ENCODE assay signal across 28 cellular contexts in the genomic region with DNA sequence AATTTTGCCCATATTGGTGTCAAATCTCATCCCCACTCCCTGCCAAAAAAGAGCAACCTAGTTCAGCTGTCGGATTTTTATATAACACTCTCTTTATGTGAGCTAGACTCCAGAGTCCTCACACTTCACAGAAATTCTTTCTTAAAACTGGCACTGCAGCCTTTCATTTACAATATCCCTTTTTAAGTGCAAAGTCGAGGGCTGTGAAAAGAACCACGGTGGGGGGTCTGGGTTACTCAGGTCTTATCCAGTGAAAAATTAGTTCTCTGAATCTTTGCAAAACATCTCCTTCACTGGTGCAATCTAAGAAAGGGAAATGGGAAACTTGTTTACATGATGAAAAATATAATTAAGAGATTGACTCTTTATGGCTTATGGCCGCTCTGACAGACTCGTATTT. TPM values are rescaled to one million over a fixed set of nuclear protein-coding genes. Genes with fewer than 3 reads are reported as not detected.
A peak's percentile ranks its signal among the peaks of the same experiment; 100 is the strongest.
DNase-seq lines count a peak whose midpoint lies in the region; ATAC-seq, FAIRE-seq and TF ChIP-seq lines count a peak whose summit lies in the region.
"Had no signal": no experiment of that assay in that cellular context is flagged by ENCODE, and none has a peak within 500 bp of the region (broad histone marks: within the 10 kb centered on the region; RNA-seq: fewer than 3 reads in every experiment).

No MANE protein-coding gene starts in this region.

- H3K27me3 ChIP-seq in right cardiac atrium (ENCODE audit: control insufficient read depth, insufficient read depth) (no peaks in the 10 kb centered on the region), endodermal cell (ENCODE audit: control insufficient read depth, insufficient read depth, low read length, poor library complexity, severe bottlenecking) (no peaks in the 10 kb centered on the region), sigmoid colon (no peaks in the 10 kb centered on the region)
- H3K27me3 ChIP-seq: BE2C, brain microvascular endothelial cell had no signal

- H3K27me3 Mint-ChIP-seq in endodermal cell (ENCODE audit: insufficient read depth) = no peaks in the 10 kb centered on the region
- H3K27me3 Mint-ChIP-seq: activated CD4-positive, alpha-beta memory T cell treated with anti-CD3 and anti-CD28 coated beads, Interleukin-2, amount 10 ng/mL, durations not matched to agents 7 days and 5 days; CD8-positive, alpha-beta memory T cell; stimulated activated memory B cell treated with anti-CD40 and anti-IgM and Interleukin-4, amounts not matched to agents 10 μg/mL and 1 μg/mL and 100 μg/mL, for 72 hours had no signal

- TF ChIP-seq CTCF in endodermal cell (conservative IDR thresholded peaks at IDR 0.05) = no peak
- TF ChIP-seq CTCF in sigmoid colon (IDR thresholded peaks at IDR 0.05) = no peak

- H3K36me3 ChIP-seq in endodermal cell (ENCODE audit: control insufficient read depth, insufficient read depth, low read length) (peaks cover 90% of the 10 kb centered on the region), sigmoid colon (peaks cover 10 to 63% (median 26%) of the 10 kb centered on the region in 4 donors)

- H3K4me3 Mint-ChIP-seq in endodermal cell = no peak overlapping the region
- H3K4me3 Mint-ChIP-seq: activated CD4-positive, alpha-beta memory T cell treated with anti-CD3 and anti-CD28 coated beads, Interleukin-2, amount 10 ng/mL, durations not matched to agents 7 days and 5 days; activated naive CD4-positive, alpha-beta T cell treated with anti-CD3 and anti-CD28 coated beads for 36 hours; CD8-positive, alpha-beta memory T cell; stimulated activated memory B cell treated with anti-CD40 and anti-IgM and Interleukin-4, amounts not matched to agents 10 μg/mL and 1 μg/mL and 100 μg/mL, for 72 hours; T-helper 2 cell treated with Interferon-gamma antibody and Interleukin-4, amounts not matched to agents 5 μg/mL and 100 μg/mL, for 36 hours had no signal

- no peak overlapping the region for H3K27ac Mint-ChIP-seq in endodermal cell
- H3K27ac Mint-ChIP-seq: activated CD4-positive, alpha-beta memory T cell treated with anti-CD3 and anti-CD28 coated beads, Interleukin-2, amount 10 ng/mL, durations not matched to agents 7 days and 5 days; activated naive CD4-positive, alpha-beta T cell treated with anti-CD3 and anti-CD28 coated beads for 36 hours; stimulated activated memory B cell treated with anti-CD40 and anti-IgM and Interleukin-4, amounts not matched to agents 10 μg/mL and 1 μg/mL and 100 μg/mL, for 72 hours; T-helper 2 cell treated with Interferon-gamma antibody and Interleukin-4, amounts not matched to agents 5 μg/mL and 100 μg/mL, for 36 hours had no signal

- DNase-seq in right cardiac atrium (no peak), Right ventricle myocardium inferior (ENCODE audit: missing footprints) (no peak), endodermal cell (no peak), sigmoid colon (no peak), frontal cortex (ENCODE audit: low spot score in 2 of 2) (no peak)
- DNase-seq: activated CD4-positive, alpha-beta memory T cell treated with anti-CD3 and anti-CD28 coated beads, Interleukin-2, amount 10 ng/mL, durations not matched to agents 7 days and 5 days; activated CD4-positive, alpha-beta T cell treated with anti-CD3 and anti-CD28 coated beads for 1 hour; activated CD8-positive, alpha-beta memory T cell treated with anti-CD3 and anti-CD28 coated beads, Interleukin-2, amount 50 U/mL, for 4 hours; activated naive CD4-positive, alpha-beta T cell treated with anti-CD3 and anti-CD28 coated beads for 36 hours; BE2C; brain microvascular endothelial cell; CD8-positive, alpha-beta memory T cell; EL; MM.1S; NCI-H2029 treated with DMSO at 0.1 percent for 48 hours; NCI-H446; NCI-H82 had no signal

- peaks cover 11% of the 10 kb centered on the region for H3K4me1 ChIP-seq in right cardiac atrium (ENCODE audit: control insufficient read depth, insufficient read depth, low read length)
- peaks cover 7% of the 10 kb centered on the region for H3K4me1 ChIP-seq in endodermal cell (ENCODE audit: control insufficient read depth, insufficient read depth, low read length)
- H3K4me1 ChIP-seq in sigmoid colon = peaks cover 0 to 59% (median 56%) of the 10 kb centered on the region in 4 donors
- H3K4me1 ChIP-seq: prostate gland had no signal

- peaks cover 31% of the 10 kb centered on the region for H3K4me1 Mint-ChIP-seq in endodermal cell
- H3K4me1 Mint-ChIP-seq: CD8-positive, alpha-beta memory T cell had no signal

- intact Hi-C loops in right cardiac atrium (cut with DNase I) (no loop called here), Right ventricle myocardium inferior (cut with DNase I) (no loop called here), sigmoid colon (cut with DNase I) (no loop called here)

- no peak for ATAC-seq in right cardiac atrium
- ATAC-seq in Right ventricle myocardium inferior = no peak
- ATAC-seq in GM21576 (IDR thresholded peaks at IDR 0.05; ENCODE audit: unreplicated experiment) = no peak
- ATAC-seq in GM19463 (IDR thresholded peaks at IDR 0.05; ENCODE audit: unreplicated experiment) = no peak
- ATAC-seq in esophagus mucosa = no peak
- ATAC-seq: stimulated activated memory B cell treated with anti-CD40 and anti-IgM and Interleukin-4, amounts not matched to agents 10 μg/mL and 1 μg/mL and 100 μg/mL, for 72 hours had no signal

- H3K9me3 ChIP-seq in right cardiac atrium (ENCODE audit: control insufficient read depth, low read length) (no peaks in the 10 kb centered on the region), endodermal cell (ENCODE audit: control insufficient read depth, low read length) (peaks cover 13% of the 10 kb centered on the region), sigmoid colon (no peaks in the 10 kb centered on the region)
- H3K9me3 ChIP-seq: BE2C, prostate gland had no signal

- H3K4me3 ChIP-seq in right cardiac atrium (ENCODE audit: low read length) (no peak overlapping the region), endodermal cell (ENCODE audit: low read length) (no peak overlapping the region), sigmoid colon (no peak overlapping the region)
- H3K4me3 ChIP-seq: prostate gland had no signal

- 52% methylated on average over 5 of the region's 5 CpGs for WGBS in right cardiac atrium
- WGBS in endodermal cell (ENCODE audit: insufficient coverage in 1 of 2, insufficient read length in 1 of 2), 2 experiments = 84 to 89% methylated on average over 2 to 5 of the region's 5 CpGs
- 84 to 93% methylated on average over 5 of the region's 5 CpGs for WGBS in sigmoid colon, 2 donors

- H3K9ac ChIP-seq in endodermal cell (ENCODE audit: extremely low read depth, low read length, poor library complexity, severe bottlenecking) = no peak overlapping the region
- H3K9ac ChIP-seq: KMS-11 had no signal

- H3K27ac ChIP-seq in right cardiac atrium (ENCODE audit: low read length) (peak overlapping the region; percentile 66), endodermal cell (ENCODE audit: low read depth, low read length) (peak overlapping the region; percentile 55), sigmoid colon (peak overlapping the region; percentile 64 to 85 (median 74))
- H3K27ac ChIP-seq: brain microvascular endothelial cell, KMS-11 had no signal

- peaks cover 8% of the 10 kb centered on the region for H3K9me3 Mint-ChIP-seq in endodermal cell
- H3K9me3 Mint-ChIP-seq: activated CD4-positive, alpha-beta memory T cell treated with anti-CD3 and anti-CD28 coated beads, Interleukin-2, amount 10 ng/mL, durations not matched to agents 7 days and 5 days; activated naive CD4-positive, alpha-beta T cell treated with anti-CD3 and anti-CD28 coated beads for 36 hours; CD8-positive, alpha-beta memory T cell; stimulated activated memory B cell treated with anti-CD40 and anti-IgM and Interleukin-4, amounts not matched to agents 10 μg/mL and 1 μg/mL and 100 μg/mL, for 72 hours; T-helper 2 cell treated with Interferon-gamma antibody and Interleukin-4, amounts not matched to agents 5 μg/mL and 100 μg/mL, for 36 hours had no signal

- no peak for FAIRE-seq in frontal cortex (lab: Jason Lieb, UNC)
- FAIRE-seq: endothelial cell of umbilical vein, H54, keratinocyte, RCC 7860 had no signal

- no peak for TF ChIP-seq EP300 in sigmoid colon (IDR thresholded peaks at IDR 0.05)

- no peak for TF ChIP-seq POLR2A in sigmoid colon (IDR thresholded peaks at IDR 0.05)

- peaks cover 88% of the 10 kb centered on the region for H3K36me3 Mint-ChIP-seq in endodermal cell (ENCODE audit: low read depth)

RNA-seq across cellular contexts. Expression of a gene that starts 30.5 kb away (rescaled TPM):
- total RNA-seq in right cardiac atrium = 10 to 100 TPM in 2 of 4 donors, 1 to 10 TPM in 2; 7.6 to 14.9 (median 9.0) TPM
- polyA plus RNA-seq in right cardiac atrium = 2.1 TPM
- 1.4 TPM for total RNA-seq in Right ventricle myocardium inferior
- total RNA-seq in endodermal cell = under 1 TPM; 0.04 to 0.64 TPM
- 1.6 TPM for polyA plus RNA-seq in endodermal cell (2013, experiment 1 of 2)
- 0.66 TPM for polyA plus RNA-seq in endodermal cell (2013, experiment 2 of 2)
- total RNA-seq in sigmoid colon = 1 to 10 TPM in 3 of 4 donors, under 1 TPM in 1; 0.66 to 7.6 (median 1.8) TPM
- polyA plus RNA-seq in sigmoid colon = under 1 TPM in 2 of 3 donors, not detected in 1; 0.17 to 0.60 TPM
- total RNA-seq in frontal cortex = 98.6 TPM
- total RNA-seq in esophagus mucosa = 0.20 TPM
- polyA plus RNA-seq: CD8-positive, alpha-beta memory T cell had no signal
